Comparison of ENCODE assay signal across 16 cellular contexts in the genomic region with DNA sequence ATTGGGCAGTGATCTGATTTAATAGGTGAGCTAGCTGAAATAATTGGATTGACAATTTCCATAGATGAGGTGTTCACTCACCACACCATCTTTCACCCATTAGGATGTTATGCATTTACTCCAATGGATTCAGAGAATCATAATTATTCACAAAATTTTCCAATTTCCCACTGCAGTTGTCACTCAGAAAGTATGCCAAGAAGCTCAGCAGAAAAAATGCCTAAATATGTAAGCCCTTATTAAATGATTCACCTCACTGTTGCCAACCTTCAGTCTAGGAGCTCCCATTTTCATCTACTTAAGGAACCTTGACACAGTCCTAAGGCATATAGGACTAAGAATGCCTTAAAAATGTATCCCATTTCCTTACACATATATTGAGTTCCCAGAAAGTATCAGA.
"Had no signal": no experiment of that assay in that cellular context is flagged by ENCODE, and none has a peak within 500 bp of the region (broad histone marks: within the 10 kb centered on the region; RNA-seq: fewer than 3 reads in every experiment).

No MANE protein-coding gene starts in this region.

- H3K4me1 ChIP-seq: colonic mucosa, gastrocnemius medialis, right atrium auricular region, thyroid gland, vagina had no signal

- H3K36me3 Mint-ChIP-seq: activated CD4-positive, alpha-beta memory T cell treated with anti-CD3 and anti-CD28 coated beads for 36 hours; stimulated activated effector memory CD8-positive, alpha-beta T cell treated with anti-CD3 and anti-CD28 coated beads, Interleukin-12 subunit alpha, Interleukin-12 subunit beta, amount 100 ng/mL, for 72 hours had no signal

- H3K4me3 Mint-ChIP-seq: activated CD4-positive, alpha-beta memory T cell treated with anti-CD3 and anti-CD28 coated beads for 36 hours; activated naive CD8-positive, alpha-beta T cell treated with anti-CD3 and anti-CD28 coated beads, Interleukin-2, amount 10 ng/mL, durations not matched to agents 7 days and 5 days; stimulated activated effector memory CD8-positive, alpha-beta T cell treated with anti-CD3 and anti-CD28 coated beads, Interleukin-12 subunit alpha, Interleukin-12 subunit beta, amount 100 ng/mL, for 72 hours; T-helper 2 cell treated with Interferon-gamma antibody and Interleukin-4, amounts not matched to agents 5 μg/mL and 100 μg/mL, for 36 hours had no signal

- H3K36me3 ChIP-seq: colonic mucosa, gastrocnemius medialis, heart right ventricle, right atrium auricular region, thyroid gland, vagina had no signal

- H3K27ac ChIP-seq: colonic mucosa, gastrocnemius medialis, heart right ventricle, right atrium auricular region, thyroid gland, vagina had no signal

- H3K4me3 ChIP-seq: colonic mucosa, gastrocnemius medialis, heart right ventricle, right atrium auricular region, thyroid gland, vagina had no signal

- H3K27me3 Mint-ChIP-seq: activated CD4-positive, alpha-beta memory T cell treated with anti-CD3 and anti-CD28 coated beads for 36 hours; activated naive CD8-positive, alpha-beta T cell treated with anti-CD3 and anti-CD28 coated beads, Interleukin-2, amount 10 ng/mL, durations not matched to agents 7 days and 5 days had no signal

- H3K9me3 ChIP-seq: colonic mucosa, gastrocnemius medialis, heart right ventricle, right atrium auricular region, thyroid gland, vagina had no signal

- ATAC-seq: gastrocnemius medialis had no signal

- H3K9me3 Mint-ChIP-seq: activated CD4-positive, alpha-beta memory T cell treated with anti-CD3 and anti-CD28 coated beads for 36 hours; activated naive CD8-positive, alpha-beta T cell treated with anti-CD3 and anti-CD28 coated beads, Interleukin-2, amount 10 ng/mL, durations not matched to agents 7 days and 5 days; stimulated activated effector memory CD8-positive, alpha-beta T cell treated with anti-CD3 and anti-CD28 coated beads, Interleukin-12 subunit alpha, Interleukin-12 subunit beta, amount 100 ng/mL, for 72 hours; T-helper 2 cell treated with Interferon-gamma antibody and Interleukin-4, amounts not matched to agents 5 μg/mL and 100 μg/mL, for 36 hours had no signal

- DNase-seq: activated CD4-positive, alpha-beta T cell treated with anti-CD3 and anti-CD28 coated beads for 1 hour; activated gamma-delta T cell treated with Interleukin-2 at 50 U/mL for 16 hours; activated naive CD8-positive, alpha-beta T cell treated with anti-CD3 and anti-CD28 coated beads, Interleukin-2, amount 10 ng/mL, durations not matched to agents 7 days and 5 days; activated T-cell treated with anti-CD3 and anti-CD28 coated beads, Interleukin-2, amount 50 U/mL, for 48 hours; aorta; colonic mucosa; effector CD4-positive, alpha-beta T cell; gastrocnemius medialis; heart right ventricle; islet precursor cell; thyroid gland had no signal

- H3K27me3 ChIP-seq: colonic mucosa, gastrocnemius medialis, heart right ventricle, right atrium auricular region, thyroid gland, vagina had no signal

- H3K27ac Mint-ChIP-seq: activated CD4-positive, alpha-beta memory T cell treated with anti-CD3 and anti-CD28 coated beads for 36 hours; activated naive CD8-positive, alpha-beta T cell treated with anti-CD3 and anti-CD28 coated beads, Interleukin-2, amount 10 ng/mL, durations not matched to agents 7 days and 5 days; stimulated activated effector memory CD8-positive, alpha-beta T cell treated with anti-CD3 and anti-CD28 coated beads, Interleukin-12 subunit alpha, Interleukin-12 subunit beta, amount 100 ng/mL, for 72 hours; T-helper 2 cell treated with Interferon-gamma antibody and Interleukin-4, amounts not matched to agents 5 μg/mL and 100 μg/mL, for 36 hours had no signal
